Comparison of ENCODE assay signal across 13 cellular contexts in genomic region chr9:112232233-112232632, GRCh38. TPM values are rescaled to one million over a fixed set of nuclear protein-coding genes. Genes with fewer than 3 reads are reported as not detected.
DNase-seq lines count a peak whose midpoint lies in the region; ATAC-seq and TF ChIP-seq lines count a peak whose summit lies in the region.
"Had no signal": no experiment of that assay in that cellular context is flagged by ENCODE, and none has a peak within 500 bp of the region (broad histone marks: within the 10 kb centered on the region; RNA-seq: fewer than 3 reads in every experiment).

No MANE protein-coding gene starts in this region.

- peaks cover 20% of the 10 kb centered on the region for H3K36me3 Mint-ChIP-seq in central memory CD8-positive, alpha-beta T cell (ENCODE audit: insufficient read depth)
- peaks cover 28% of the 10 kb centered on the region for H3K36me3 Mint-ChIP-seq in nephron progenitor cell (ENCODE audit: low read depth)

- no peaks in the 10 kb centered on the region for H3K9me3 Mint-ChIP-seq in central memory CD8-positive, alpha-beta T cell
- no peaks in the 10 kb centered on the region for H3K9me3 Mint-ChIP-seq in nephron progenitor cell
- H3K9me3 Mint-ChIP-seq: IgD-negative memory B cell had no signal

- H3K4me1 Mint-ChIP-seq in central memory CD8-positive, alpha-beta T cell = peaks cover 11% of the 10 kb centered on the region
- H3K4me1 Mint-ChIP-seq in nephron progenitor cell = peaks cover 7% of the 10 kb centered on the region

- TF ChIP-seq CTCF in nephron progenitor cell (IDR thresholded peaks at IDR 0.05) = no peak

- no peak overlapping the region for H3K4me3 Mint-ChIP-seq in central memory CD8-positive, alpha-beta T cell
- no peak overlapping the region for H3K4me3 Mint-ChIP-seq in nephron progenitor cell
- H3K4me3 Mint-ChIP-seq: CD4-positive, CD25-positive, alpha-beta regulatory T cell; IgD-negative memory B cell had no signal

- intact Hi-C loops in left ventricle myocardium superior (cut with micrococcal nuclease) = no loop called here
- intact Hi-C loops in Right ventricle myocardium superior (cut with DNase I) = loop anchor here (10.0 kb wide), 1 partner anchor 83 kb away; no protein-coding TSS in a partner anchor

- peak; percentile 30 for ATAC-seq in left ventricle myocardium superior
- ATAC-seq in Right ventricle myocardium superior (ENCODE audit: poor library complexity) = no peak
- ATAC-seq in central memory CD8-positive, alpha-beta T cell (replicated peaks; ENCODE audit: extremely low read depth, poor library complexity, severe bottlenecking) = no peak
- no peak for ATAC-seq in GM19023 (IDR thresholded peaks at IDR 0.05; ENCODE audit: unreplicated experiment)
- ATAC-seq: HepG2 had no signal

- no peak for DNase-seq in left ventricle myocardium superior
- no peak for DNase-seq in Right ventricle myocardium superior
- DNase-seq in central memory CD8-positive, alpha-beta T cell (ENCODE audit: low spot score in 2 of 2) = no peak
- no peak for DNase-seq in nephron progenitor cell
- no peak for DNase-seq in NCI-H146 (lab: John Stamatoyannopoulos, UW)
- DNase-seq in NCI-H128 (lab: John Stamatoyannopoulos, UW; ENCODE audit: unreplicated experiment) = no peak
- DNase-seq: BE2C; C1 segment of cervical spinal cord; Caco-2; CD4-positive, CD25-positive, alpha-beta regulatory T cell had no signal

- H3K27ac Mint-ChIP-seq in central memory CD8-positive, alpha-beta T cell (ENCODE audit: low read depth) = peak overlapping the region; percentile 95
- H3K27ac Mint-ChIP-seq in nephron progenitor cell = peak overlapping the region; percentile 52
- H3K27ac Mint-ChIP-seq: CD4-positive, CD25-positive, alpha-beta regulatory T cell; IgD-negative memory B cell had no signal

- H3K27me3 Mint-ChIP-seq in central memory CD8-positive, alpha-beta T cell = no peaks in the 10 kb centered on the region
- no peaks in the 10 kb centered on the region for H3K27me3 Mint-ChIP-seq in nephron progenitor cell (ENCODE audit: low read depth, poor library complexity)
- H3K27me3 Mint-ChIP-seq: CD4-positive, CD25-positive, alpha-beta regulatory T cell; IgD-negative memory B cell had no signal

RNA-seq across cellular contexts. Expression of gene SUSD1, which starts 57.1 kb away (rescaled TPM):
- total RNA-seq in left ventricle myocardium superior (6.8 TPM), Right ventricle myocardium superior (6.4 TPM)
